In genomic region chr3:142439499-142440220, GRCh38 we compare ENCODE assay signal across 7 cellular contexts. TPM values are rescaled to one million over a fixed set of nuclear protein-coding genes. Genes with fewer than 3 reads are reported as not detected.
DNase-seq lines count a peak whose midpoint lies in the region; ATAC-seq, FAIRE-seq and TF ChIP-seq lines count a peak whose summit lies in the region.
"Not testable (repeated sequence)": the region's sequence is repeated elsewhere in the genome, so short reads cannot be mapped to it uniquely, and the experiment has no call there.

No MANE protein-coding gene starts in this region.

- DNase-seq in Caco-2 (peak in 1 of 2 experiments; percentile 53), PC-3 (peak; percentile 74), bronchial epithelial cell (ENCODE audit: low read depth) (peak; percentile 29), islet precursor cell (peak; percentile 58), mucosa of gallbladder (ENCODE audit: low spot score) (peak; percentile 25)
- not testable (repeated sequence) for DNase-seq in activated T-cell treated with anti-CD3 and anti-CD28 coated beads, Interleukin-2, amount 50 U/mL, for 24 hours; type B pancreatic cell (ENCODE audit: extremely low spot score, unreplicated experiment)

- H3K4me1 ChIP-seq in Caco-2: peaks cover 13% of the 10 kb centered on the region
- not testable (repeated sequence) for H3K4me1 ChIP-seq in PC-3 (ENCODE audit: insufficient read depth, low read length)

- not testable (repeated sequence) for TF ChIP-seq CTCF in Caco-2 (IDR thresholded peaks at IDR 0.05; ENCODE audit: insufficient read depth in 1 of 2, low read depth in 1 of 2, low read length in 1 of 2, severe bottlenecking in 1 of 2, unreplicated experiment in 1 of 2); PC-3 (conservative IDR thresholded peaks at IDR 0.05; ENCODE audit: low read depth, low read length); bronchial epithelial cell (IDR thresholded peaks at IDR 0.05; ENCODE audit: insufficient read depth, low read length, severe bottlenecking); type B pancreatic cell (conservative IDR thresholded peaks at IDR 0.05)

- not testable (repeated sequence) for H3K9me2 ChIP-seq in PC-3 (replicated peaks; ENCODE audit: low read length)

- peak overlapping the region; percentile 57 for H3K4me2 ChIP-seq in PC-3 (ENCODE audit: low read length)

- peaks cover 40% of the 10 kb centered on the region for H3K79me2 ChIP-seq in PC-3 (ENCODE audit: low read length)

- H3K4me3 Mint-ChIP-seq in Caco-2 (ENCODE audit: unreplicated experiment) (peak overlapping the region; percentile 12), type B pancreatic cell (peak overlapping the region; percentile 71)
- not testable (repeated sequence) for H3K4me3 Mint-ChIP-seq in activated T-cell treated with anti-CD3 and anti-CD28 coated beads, Interleukin-2, amount 50 U/mL, for 24 hours

- FAIRE-seq in bronchial epithelial cell (lab: Jason Lieb, UNC): not testable (repeated sequence)

- H3K9me3 Mint-ChIP-seq in Caco-2 (ENCODE audit: unreplicated experiment); activated T-cell treated with anti-CD3 and anti-CD28 coated beads, Interleukin-2, amount 50 U/mL, for 24 hours; type B pancreatic cell: not testable (repeated sequence)

- BruUV-seq in Caco-2 (replicated peaks; lab: Mats Ljungman, UMichigan); PC-3 (replicated peaks; lab: Mats Ljungman, UMichigan): not testable (repeated sequence)

- not testable (repeated sequence) for H2AFZ ChIP-seq in PC-3 (ENCODE audit: low read length)

- not testable (repeated sequence) for H4K20me1 ChIP-seq in PC-3 (ENCODE audit: low read length)

- H3K9me3 ChIP-seq in Caco-2; PC-3 (ENCODE audit: low read length): not testable (repeated sequence)

- H3K36me3 ChIP-seq in Caco-2 (ENCODE audit: control insufficient read depth, insufficient read depth, low read length); PC-3 (ENCODE audit: low read depth, low read length); bronchial epithelial cell (ENCODE audit: control insufficient read depth, insufficient read depth, low read length): not testable (repeated sequence)

- CTCF ChIA-PET in Caco-2 (lab: Charles Lee); PC-3 (lab: Charles Lee): not testable (repeated sequence)

- H3K27ac ChIP-seq in PC-3 (ENCODE audit: low read length): not testable (repeated sequence)

- H3K27ac Mint-ChIP-seq in Caco-2 (ENCODE audit: unreplicated experiment) (peak overlapping the region; percentile 53), type B pancreatic cell (peak overlapping the region; percentile 91)
- peak overlapping the region; percentile 5 for H3K27ac Mint-ChIP-seq in activated T-cell treated with anti-CD3 and anti-CD28 coated beads, Interleukin-2, amount 50 U/mL, for 24 hours

- H3K9ac ChIP-seq in PC-3 (ENCODE audit: low read length): not testable (repeated sequence)

- H3F3A ChIP-seq in PC-3 (ENCODE audit: low read length, unreplicated experiment): not testable (repeated sequence)

- H3K36me3 Mint-ChIP-seq in Caco-2 (ENCODE audit: insufficient read depth, unreplicated experiment) (peaks cover 15% of the 10 kb centered on the region), type B pancreatic cell (peaks cover 22% of the 10 kb centered on the region)
- peaks cover 41% of the 10 kb centered on the region for H3K36me3 Mint-ChIP-seq in activated T-cell treated with anti-CD3 and anti-CD28 coated beads, Interleukin-2, amount 50 U/mL, for 24 hours (ENCODE audit: low read depth)

- not testable (repeated sequence) for H3K27me3 Mint-ChIP-seq in Caco-2 (ENCODE audit: insufficient read depth, unreplicated experiment); activated T-cell treated with anti-CD3 and anti-CD28 coated beads, Interleukin-2, amount 50 U/mL, for 24 hours; type B pancreatic cell

- peaks cover 15% of the 10 kb centered on the region for H3K4me1 Mint-ChIP-seq in Caco-2 (ENCODE audit: low read depth, unreplicated experiment)
- peaks cover 67% of the 10 kb centered on the region for H3K4me1 Mint-ChIP-seq in activated T-cell treated with anti-CD3 and anti-CD28 coated beads, Interleukin-2, amount 50 U/mL, for 24 hours (ENCODE audit: low read depth)
- H3K4me1 Mint-ChIP-seq in type B pancreatic cell (ENCODE audit: unreplicated experiment): not testable (repeated sequence)

- not testable (repeated sequence) for ATAC-seq in PC-3

- H3K4me3 ChIP-seq in Caco-2 (ENCODE audit: low read depth, low read length); PC-3 (ENCODE audit: low read length); bronchial epithelial cell (ENCODE audit: low read depth, low read length): not testable (repeated sequence)

- POLR2A ChIA-PET in Caco-2 (lab: Charles Lee); PC-3 (lab: Charles Lee; ENCODE audit: unreplicated experiment): not testable (repeated sequence)

- intact Hi-C loops in Caco-2 (cut with micrococcal nuclease; ENCODE audit: unreplicated experiment); PC-3 (cut with micrococcal nuclease): not testable (repeated sequence)

- not testable (repeated sequence) for H3K27me3 ChIP-seq in Caco-2 (replicated peaks; ENCODE audit: control insufficient read depth, insufficient read depth, low read length); PC-3 (ENCODE audit: low read length); bronchial epithelial cell (ENCODE audit: control insufficient read depth, insufficient read depth, low read length)

RNA-seq across cellular contexts. Expression of gene XRN1, which starts 8.2 kb away (rescaled TPM):
- total RNA-seq in Caco-2 (2022) (20.8 and 23.3 TPM in 2 replicates), PC-3 (2014; rRNA removed) (16.5 and 23.0 TPM in 2 replicates), bronchial epithelial cell (15.0 and 31.6 TPM in 2 replicates), mucosa of gallbladder (35.3 TPM), type B pancreatic cell (ENCODE audit: low replicate concordance) (28.1 and 39.3 TPM in 2 replicates)

Comparison
In these comparisons a context has a peak if more than half of its experiments do, and no peak if none do; other contexts are left out.
1. H3K27ac Mint-ChIP-seq: peak in every context shown above with its lines; median percentile 91 in type B pancreatic cell; 53 in Caco-2; 5 in activated T-cell treated with anti-CD3 and anti-CD28 coated beads, Interleukin-2, amount 50 U/mL, for 24 hours.